1 cellular context compared by ENCODE assay signal in the genomic region with DNA sequence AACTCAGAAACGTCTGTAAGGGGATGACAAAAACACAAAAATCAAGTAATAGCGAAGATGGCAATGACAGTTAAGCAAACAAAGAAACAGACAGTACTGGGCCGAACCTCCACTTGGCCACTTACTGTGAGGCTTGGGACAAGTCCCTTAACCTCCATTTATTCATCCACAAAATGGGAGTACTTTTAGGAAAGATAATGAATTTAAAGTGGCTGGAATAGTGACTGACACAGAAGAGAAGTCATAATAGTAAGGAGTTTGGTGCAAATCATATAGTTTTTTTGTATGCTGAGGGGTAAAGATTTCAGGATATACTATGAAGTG.
TF ChIP-seq lines count a peak whose summit lies in the region.

No MANE protein-coding gene starts in this region.

TF ChIP-seq in SK-N-SH, 30 proteins besides CTCF, POLR2A, EP300 and RAD21 (continued from another document):
- TF ChIP-seq REST (IDR thresholded peaks at IDR 0.05; ENCODE audit: low read depth, low read length) = no peak
- TF ChIP-seq RFX5 (IDR thresholded peaks at IDR 0.05; ENCODE audit: low read length) = no peak
- no peak for TF ChIP-seq GABPA (IDR thresholded peaks at IDR 0.05; ENCODE audit: low read depth)
